Comparison of ENCODE assay signal across 31 cellular contexts in genomic region chr9:74073897-74074296, GRCh38.
"Had no signal": no experiment of that assay in that cellular context is flagged by ENCODE, and none has a peak within 500 bp of the region (broad histone marks: within the 10 kb centered on the region; RNA-seq: fewer than 3 reads in every experiment).

No MANE protein-coding gene starts in this region.

- H3K4me1 ChIP-seq: adrenal gland, ascending aorta, body of pancreas, breast epithelium had no signal

- H3K4me3 ChIP-seq: adrenal gland, ascending aorta, body of pancreas, breast epithelium, cardiac muscle cell had no signal

- DNase-seq: activated effector memory CD4-positive, alpha-beta T cell treated with anti-CD3 and anti-CD28 coated beads, Interleukin-2, amount 50 U/mL, for 16 hours; activated effector memory CD4-positive, alpha-beta T cell treated with Interleukin-2 at 50 U/mL for 16 hours; activated gamma-delta T cell; activated gamma-delta T cell treated with Interleukin-2 at 50 U/mL for 16 hours; activated naive CD4-positive, alpha-beta T cell; activated naive CD4-positive, alpha-beta T cell treated with anti-CD3 and anti-CD28 coated beads for 36 hours; activated naive CD4-positive, alpha-beta T cell treated with anti-CD3 and anti-CD28 coated beads, Interleukin-2, amount 10 ng/mL, durations not matched to agents 7 days and 5 days; activated naive CD4-positive, alpha-beta T cell treated with anti-CD3 and anti-CD28 coated beads, Interleukin-2, amount 50 U/mL, for 16 hours; activated naive CD4-positive, alpha-beta T cell treated with Interleukin-2 at 50 U/mL for 16 hours; activated naive CD8-positive, alpha-beta T cell treated with anti-CD3 and anti-CD28 coated beads for 36 hours; activated naive CD8-positive, alpha-beta T cell treated with anti-CD3 and anti-CD28 coated beads, Interleukin-2, amount 10 ng/mL, durations not matched to agents 7 days and 5 days; activated naive CD8-positive, alpha-beta T cell treated with anti-CD3 and anti-CD28 coated beads, Interleukin-2, amount 50 U/mL, for 24 hours; activated T-cell treated with anti-CD3 and anti-CD28 coated beads, Interleukin-2, amount 50 U/mL, for 1 hour; activated T-cell treated with anti-CD3 and anti-CD28 coated beads, Interleukin-2, amount 50 U/mL, for 24 hours; activated T-cell treated with anti-CD3 and anti-CD28 coated beads, Interleukin-2, amount 50 U/mL, for 4 hours; activated T-cell treated with anti-CD3 and anti-CD28 coated beads, Interleukin-2, amount 50 U/mL, for 48 hours; activated T-cell treated with anti-CD3 and anti-CD28 coated beads, Interleukin-2, amount 50 U/mL, for 72 hours; adrenal gland; amniotic stem cell; amygdala; anterior cingulate cortex; body of pancreas; brain microvascular endothelial cell; caudate nucleus; central memory CD4-positive, alpha-beta T cell; cerebellar nuclear complex had no signal

- H3K9me3 ChIP-seq: adrenal gland, ascending aorta, body of pancreas had no signal

- H3K27me3 ChIP-seq: adrenal gland, ascending aorta, body of pancreas, brain microvascular endothelial cell, breast epithelium, cardiac muscle cell had no signal

- ATAC-seq: activated naive CD4-positive, alpha-beta T cell treated with anti-CD3 and anti-CD28 coated beads, Interleukin-2, amount 50 U/mL, for 72 hours; activated naive CD8-positive, alpha-beta T cell treated with anti-CD3 and anti-CD28 coated beads, Interleukin-2, amount 50 U/mL, for 24 hours; activated T-cell treated with anti-CD3 and anti-CD28 coated beads, Interleukin-2, amount 50 U/mL, for 4 hours; activated T-cell treated with anti-CD3 and anti-CD28 coated beads, Interleukin-2, amount 50 U/mL, for 72 hours; activated T-helper 17 cell treated with anti-CD3 and anti-CD28 coated beads, Interleukin-2, amount 50 U/mL, for 72 hours; body of pancreas had no signal

- H3K27ac ChIP-seq: adrenal gland, ascending aorta, body of pancreas, brain microvascular endothelial cell, breast epithelium, cardiac muscle cell had no signal

- H3K36me3 ChIP-seq: adrenal gland, ascending aorta, brain microvascular endothelial cell, breast epithelium, cardiac muscle cell had no signal
